Comparison of ENCODE assay signal across 8 cellular contexts in genomic region chr1:230797376-230798186, GRCh38. TPM values are rescaled to one million over a fixed set of nuclear protein-coding genes. Genes with fewer than 3 reads are reported as not detected.
DNase-seq lines count a peak whose midpoint lies in the region; ATAC-seq and TF ChIP-seq lines count a peak whose summit lies in the region.

No MANE protein-coding gene starts in this region.

- POLR2A ChIA-PET in activated CD4-positive, alpha-beta memory T cell treated with anti-CD3 and anti-CD28 coated beads for 36 hours (lab: Charles Lee) = no interaction called here
- POLR2A ChIA-PET in activated CD4-positive, alpha-beta memory T cell treated with anti-CD3 and anti-CD28 coated beads, Interleukin-2, amount 10 ng/mL, durations not matched to agents 7 days and 5 days (lab: Charles Lee) = no interaction called here

- intact Hi-C loops in activated CD4-positive, alpha-beta memory T cell treated with anti-CD3 and anti-CD28 coated beads for 36 hours (cut with micrococcal nuclease) = loop anchor here (5.0 kb wide), 1 partner anchor 335 kb away; no protein-coding TSS in a partner anchor
- intact Hi-C loops in tibial artery (cut with DNase I; ENCODE audit: low total_unique reads) = loop anchor here (2.0 to 5.0 kb wide), 3 partner anchors 119 to 415 kb away; partner anchors contain the start of genes ARV1 and TTC13

- no peaks in the 10 kb centered on the region for H3K36me3 ChIP-seq in tibial artery

- H3K27me3 Mint-ChIP-seq in activated CD4-positive, alpha-beta memory T cell treated with anti-CD3 and anti-CD28 coated beads for 36 hours = peaks cover 18% of the 10 kb centered on the region
- H3K27me3 Mint-ChIP-seq in activated CD4-positive, alpha-beta memory T cell treated with anti-CD3 and anti-CD28 coated beads, Interleukin-2, amount 10 ng/mL, durations not matched to agents 7 days and 5 days = peaks cover 2% of the 10 kb centered on the region
- peaks cover 18% of the 10 kb centered on the region for H3K27me3 Mint-ChIP-seq in activated naive CD8-positive, alpha-beta T cell treated with anti-CD3 and anti-CD28 coated beads, Interleukin-2, amount 50 U/mL, for 24 hours

- no peaks in the 10 kb centered on the region for H3K4me1 ChIP-seq in tibial artery

- H3K4me3 ChIP-seq in cardiac fibroblast (replicated peaks in 1 of 2; ENCODE audit: low read depth in 2 of 2, low read length in 2 of 2) (no peak overlapping the region), tibial artery (no peak overlapping the region)

- TF ChIP-seq CTCF in cardiac fibroblast (IDR thresholded peaks at IDR 0.05; ENCODE audit: low read depth, low read length) (peak; percentile 90), tibial artery (IDR thresholded peaks at IDR 0.05) (peak; percentile 88)

- no peak overlapping the region for H3K4me3 Mint-ChIP-seq in activated CD4-positive, alpha-beta memory T cell treated with anti-CD3 and anti-CD28 coated beads for 36 hours
- H3K4me3 Mint-ChIP-seq in activated CD4-positive, alpha-beta memory T cell treated with anti-CD3 and anti-CD28 coated beads, Interleukin-2, amount 10 ng/mL, durations not matched to agents 7 days and 5 days = no peak overlapping the region
- no peak overlapping the region for H3K4me3 Mint-ChIP-seq in activated naive CD8-positive, alpha-beta T cell treated with anti-CD3 and anti-CD28 coated beads, Interleukin-2, amount 50 U/mL, for 24 hours

- H3K4me1 Mint-ChIP-seq in activated CD4-positive, alpha-beta memory T cell treated with anti-CD3 and anti-CD28 coated beads for 36 hours (ENCODE audit: low read depth) = no peaks in the 10 kb centered on the region
- H3K4me1 Mint-ChIP-seq in activated CD4-positive, alpha-beta memory T cell treated with anti-CD3 and anti-CD28 coated beads, Interleukin-2, amount 10 ng/mL, durations not matched to agents 7 days and 5 days = no peaks in the 10 kb centered on the region
- H3K4me1 Mint-ChIP-seq in activated naive CD8-positive, alpha-beta T cell treated with anti-CD3 and anti-CD28 coated beads, Interleukin-2, amount 50 U/mL, for 24 hours = no peaks in the 10 kb centered on the region

- H3K36me3 Mint-ChIP-seq in activated CD4-positive, alpha-beta memory T cell treated with anti-CD3 and anti-CD28 coated beads for 36 hours = no peaks in the 10 kb centered on the region
- H3K36me3 Mint-ChIP-seq in activated CD4-positive, alpha-beta memory T cell treated with anti-CD3 and anti-CD28 coated beads, Interleukin-2, amount 10 ng/mL, durations not matched to agents 7 days and 5 days (ENCODE audit: low read depth) = no peaks in the 10 kb centered on the region
- H3K36me3 Mint-ChIP-seq in activated naive CD8-positive, alpha-beta T cell treated with anti-CD3 and anti-CD28 coated beads, Interleukin-2, amount 50 U/mL, for 24 hours (ENCODE audit: low read depth) = no peaks in the 10 kb centered on the region

- DNase-seq in activated CD4-positive, alpha-beta memory T cell treated with anti-CD3 and anti-CD28 coated beads for 36 hours = peak; percentile 14
- DNase-seq in activated CD4-positive, alpha-beta memory T cell treated with anti-CD3 and anti-CD28 coated beads, Interleukin-2, amount 10 ng/mL, durations not matched to agents 7 days and 5 days = no peak
- peak; percentile 46 for DNase-seq in NCI-H2196 treated with DMSO at 0.1 percent for 48 hours (lab: John Stamatoyannopoulos, UW; ENCODE audit: unreplicated experiment)
- DNase-seq in cardiac fibroblast (ENCODE audit: low read depth in 2 of 2) = peak; percentile 78 to 87
- DNase-seq in kidney tubule cell (ENCODE audit: low spot score) = peak; percentile 70
- DNase-seq in tibial artery = peak; percentile 56 to 82
- DNase-seq in activated naive CD8-positive, alpha-beta T cell treated with anti-CD3 and anti-CD28 coated beads, Interleukin-2, amount 50 U/mL, for 24 hours = no peak

- H3K27me3 ChIP-seq in tibial artery = no peaks in the 10 kb centered on the region

- H3K9me3 ChIP-seq in tibial artery = no peaks in the 10 kb centered on the region

- H3K27ac Mint-ChIP-seq in activated CD4-positive, alpha-beta memory T cell treated with anti-CD3 and anti-CD28 coated beads for 36 hours = no peak overlapping the region
- H3K27ac Mint-ChIP-seq in activated CD4-positive, alpha-beta memory T cell treated with anti-CD3 and anti-CD28 coated beads, Interleukin-2, amount 10 ng/mL, durations not matched to agents 7 days and 5 days = no peak overlapping the region
- no peak overlapping the region for H3K27ac Mint-ChIP-seq in activated naive CD8-positive, alpha-beta T cell treated with anti-CD3 and anti-CD28 coated beads, Interleukin-2, amount 50 U/mL, for 24 hours

- H3K27ac ChIP-seq in tibial artery = no peak overlapping the region

- CTCF ChIA-PET in activated CD4-positive, alpha-beta memory T cell treated with anti-CD3 and anti-CD28 coated beads for 36 hours (lab: Charles Lee) = interaction anchor here (1.0 kb wide), 1 partner anchor 413 kb away, joined by 4 read pairs; no protein-coding TSS in a partner anchor
- CTCF ChIA-PET in activated CD4-positive, alpha-beta memory T cell treated with anti-CD3 and anti-CD28 coated beads, Interleukin-2, amount 10 ng/mL, durations not matched to agents 7 days and 5 days (lab: Charles Lee) = interaction anchor here (2.1 kb wide), 1 partner anchor 413 kb away, joined by 9 read pairs; no protein-coding TSS in a partner anchor

- H3K9me3 Mint-ChIP-seq in activated CD4-positive, alpha-beta memory T cell treated with anti-CD3 and anti-CD28 coated beads for 36 hours = no peaks in the 10 kb centered on the region
- no peaks in the 10 kb centered on the region for H3K9me3 Mint-ChIP-seq in activated CD4-positive, alpha-beta memory T cell treated with anti-CD3 and anti-CD28 coated beads, Interleukin-2, amount 10 ng/mL, durations not matched to agents 7 days and 5 days
- H3K9me3 Mint-ChIP-seq in activated naive CD8-positive, alpha-beta T cell treated with anti-CD3 and anti-CD28 coated beads, Interleukin-2, amount 50 U/mL, for 24 hours = no peaks in the 10 kb centered on the region

- no peak for ATAC-seq in activated naive CD8-positive, alpha-beta T cell treated with anti-CD3 and anti-CD28 coated beads, Interleukin-2, amount 50 U/mL, for 24 hours
- ATAC-seq in GM18519 (IDR thresholded peaks at IDR 0.05; ENCODE audit: low FRiP score, unreplicated experiment) = no peak

RNA-seq across cellular contexts. Expression of gene CAPN9, which starts 50.4 kb away (rescaled TPM):
- total RNA-seq in activated CD4-positive, alpha-beta memory T cell treated with anti-CD3 and anti-CD28 coated beads for 36 hours = not detected
- total RNA-seq in activated CD4-positive, alpha-beta memory T cell treated with anti-CD3 and anti-CD28 coated beads, Interleukin-2, amount 10 ng/mL, durations not matched to agents 7 days and 5 days = not detected

Comparison
In these comparisons a context has a peak if more than half of its experiments do, and no peak if none do; other contexts are left out.
1. DNase-seq: peak in activated CD4-positive, alpha-beta memory T cell treated with anti-CD3 and anti-CD28 coated beads for 36 hours (single experiment), NCI-H2196 treated with DMSO at 0.1 percent for 48 hours (single experiment), cardiac fibroblast (2 of 2), kidney tubule cell (single experiment) and tibial artery (2 of 2); none in activated CD4-positive, alpha-beta memory T cell treated with anti-CD3 and anti-CD28 coated beads, Interleukin-2, amount 10 ng/mL, durations not matched to agents 7 days and 5 days (single experiment) and activated naive CD8-positive, alpha-beta T cell treated with anti-CD3 and anti-CD28 coated beads, Interleukin-2, amount 50 U/mL, for 24 hours (single experiment).